ENCODE assay signal across 15 cellular contexts in the genomic region with DNA sequence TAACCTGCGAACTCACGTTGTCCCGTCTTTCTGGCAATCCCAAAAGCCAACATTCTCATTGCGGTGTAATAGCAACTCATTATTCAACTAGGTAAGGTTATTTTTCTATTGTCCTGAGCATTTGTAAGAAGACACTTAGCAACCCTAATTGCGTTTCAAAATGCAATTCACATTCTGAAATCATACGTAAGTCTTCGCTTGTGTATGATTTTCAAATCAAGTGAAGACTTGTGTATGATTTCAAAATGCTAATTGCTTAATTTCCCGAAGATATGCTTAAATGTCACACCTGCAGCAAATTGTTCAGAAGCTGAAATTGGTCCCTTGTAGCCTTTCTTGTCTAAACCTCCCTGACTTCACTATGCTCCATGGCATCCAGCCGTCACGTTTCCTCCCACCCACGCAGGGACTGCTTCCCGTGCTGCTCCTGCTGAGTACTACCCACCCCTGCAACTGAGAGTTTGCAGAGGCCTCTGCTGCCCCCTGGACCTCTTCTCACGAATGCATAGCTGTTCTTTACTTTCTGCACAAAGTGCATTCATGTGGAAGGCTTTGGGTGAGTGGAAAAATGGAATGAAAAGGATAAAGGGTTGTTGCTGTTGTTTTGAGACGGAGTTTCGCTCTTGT. TPM values are rescaled to one million over a fixed set of nuclear protein-coding genes. Genes with fewer than 3 reads are reported as not detected.
DNase-seq lines count a peak whose midpoint lies in the region; ATAC-seq and TF ChIP-seq lines count a peak whose summit lies in the region.
"Had no signal": no experiment of that assay in that cellular context is flagged by ENCODE, and none has a peak within 500 bp of the region (broad histone marks: within the 10 kb centered on the region; RNA-seq: fewer than 3 reads in every experiment).

No MANE protein-coding gene starts in this region.

- H3K36me3 ChIP-seq in SK-N-SH (replicated peaks in 1 of 2; ENCODE audit: control insufficient read depth in 1 of 2, insufficient read depth in 2 of 2, low read length in 1 of 2) (no peaks in the 10 kb centered on the region), SK-N-MC (ENCODE audit: insufficient read depth, low read length) (no peaks in the 10 kb centered on the region), smooth muscle cell (ENCODE audit: low read depth) (no peaks in the 10 kb centered on the region)

- H3K9ac ChIP-seq in SK-N-SH (no peak overlapping the region), SK-N-MC (ENCODE audit: insufficient read length) (no peak overlapping the region), smooth muscle cell (ENCODE audit: low read depth) (no peak overlapping the region)

- H3F3A ChIP-seq in SK-N-SH (replicated peaks; ENCODE audit: insufficient read depth), result peaks cover 13% of the 10 kb centered on the region
- H3F3A ChIP-seq in smooth muscle cell (ENCODE audit: low read depth), result no peaks in the 10 kb centered on the region

- ATAC-seq in SK-N-SH treated with all-trans-retinoic acid at 6 μM for 48 hours (0 out of 3 replicates have a peak, but pooled peaks have one; percentile 22), GM19467 (IDR thresholded peaks at IDR 0.05; ENCODE audit: unreplicated experiment) (no peak)

- H3K4me2 ChIP-seq in SK-N-SH, result no peak overlapping the region
- H3K4me2 ChIP-seq in smooth muscle cell, result no peak overlapping the region

- no peaks in the 10 kb centered on the region for H3K79me2 ChIP-seq in SK-N-SH (ENCODE audit: insufficient read depth)
- no peaks in the 10 kb centered on the region for H3K79me2 ChIP-seq in smooth muscle cell (ENCODE audit: low read depth)

- no peaks in the 10 kb centered on the region for H3K9me2 ChIP-seq in SK-N-SH

- H3K9me3 ChIP-seq in SK-N-SH (no peaks in the 10 kb centered on the region), SK-N-MC (ENCODE audit: low read depth, low read length) (no peaks in the 10 kb centered on the region), smooth muscle cell (replicated peaks; ENCODE audit: low read depth) (no peaks in the 10 kb centered on the region)

- 79% methylated on average over 15 of the region's 15 CpGs for WGBS in SK-N-SH (ENCODE audit: low lambda C conversion rate)
- 64% methylated on average over 15 of the region's 15 CpGs for WGBS in smooth muscle cell (ENCODE audit: low lambda C conversion rate)

- H3K27ac ChIP-seq in SK-N-SH (ENCODE audit: low read depth in 2 of 2, low read length in 1 of 2) (no peak overlapping the region), SK-N-MC (no peak overlapping the region), smooth muscle cell (ENCODE audit: low read depth) (no peak overlapping the region)

- no peaks in the 10 kb centered on the region for H3K27me3 ChIP-seq in SK-N-SH (ENCODE audit: insufficient read depth)
- H3K27me3 ChIP-seq in smooth muscle cell (ENCODE audit: low read depth), result no peaks in the 10 kb centered on the region

- no peaks in the 10 kb centered on the region for H4K20me1 ChIP-seq in SK-N-SH (ENCODE audit: insufficient read depth)
- H4K20me1 ChIP-seq in smooth muscle cell (ENCODE audit: low read depth), result no peaks in the 10 kb centered on the region

- no peak overlapping the region for H3K4me3 ChIP-seq in SK-N-SH (ENCODE audit: low read depth in 2 of 2, low read length in 1 of 2)
- no peak overlapping the region for H3K4me3 ChIP-seq in SK-N-MC
- H3K4me3 ChIP-seq in fibroblast of pulmonary artery (replicated peaks; ENCODE audit: low read depth, low read length), result no peak overlapping the region
- no peak overlapping the region for H3K4me3 ChIP-seq in smooth muscle cell

- TF ChIP-seq RAD21 in SK-N-SH (IDR thresholded peaks at IDR 0.05; ENCODE audit: low read length), result no peak

- no peak for TF ChIP-seq EP300 in SK-N-SH (IDR thresholded peaks at IDR 0.05; ENCODE audit: borderline replicate concordance in 1 of 2, low read depth in 1 of 2, low read length in 1 of 2)

- TF ChIP-seq CTCF in SK-N-SH (IDR thresholded peaks at IDR 0.05) (no peak), fibroblast of pulmonary artery (IDR thresholded peaks at IDR 0.05; ENCODE audit: low read length, missing control alignments) (peak; percentile 40), smooth muscle cell (IDR thresholded peaks at IDR 0.05; ENCODE audit: borderline replicate concordance, insufficient read depth, poor library complexity, severe bottlenecking) (peak; percentile 21)

- DNase-seq in SK-N-SH (no peak), SK-N-MC (ENCODE audit: low read depth, low spot score) (peak; percentile 0), fibroblast of pulmonary artery (ENCODE audit: low read depth) (peak; percentile 53), smooth muscle cell (lab: John Stamatoyannopoulos, UW; ENCODE audit: unreplicated experiment) (no peak), NCI-H510A (lab: John Stamatoyannopoulos, UW) (no peak), NCI-H2107 treated with DMSO at 0.1 percent for 48 hours (lab: John Stamatoyannopoulos, UW; ENCODE audit: unreplicated experiment) (no peak)
- DNase-seq: activated T-cell treated with anti-CD3 and anti-CD28 coated beads, Interleukin-2, amount 50 U/mL, for 1 hour; amniotic stem cell; DMS79; MM.1S had no signal

- H2AFZ ChIP-seq in SK-N-SH (ENCODE audit: low read depth) (no peak overlapping the region), smooth muscle cell (ENCODE audit: low read depth) (no peak overlapping the region)

- POLR2A ChIA-PET in SK-N-SH (lab: Yijun Ruan, JAX), result no interaction called here

- CTCF ChIA-PET in SK-N-SH (lab: Yijun Ruan, JAX), result interaction anchor here (1.6 kb wide), 1 partner anchor 44 kb away, joined by 3 read pairs; no protein-coding TSS in a partner anchor

- H3K4me1 ChIP-seq in SK-N-SH (ENCODE audit: control insufficient read depth in 1 of 2, insufficient read depth in 2 of 2, low read depth in 1 of 2, low read length in 1 of 2) (0 out of 4 replicates have a peak, but pooled peaks cover 0 to 7% of the 10 kb centered on the region in 2 experiments), smooth muscle cell (ENCODE audit: low read depth) (no peaks in the 10 kb centered on the region)

TF ChIP-seq in SK-N-SH treated with all-trans-retinoic acid at 6 μM for 48 hours, 23 proteins besides CTCF, POLR2A, EP300 and RAD21 (continues in another document):
- TF ChIP-seq CSDC2 (CRISPR knock-in tag; IDR thresholded peaks at IDR 0.05) (no peak), RARB (CRISPR knock-in tag; IDR thresholded peaks at IDR 0.05) (no peak), ZFP30 (CRISPR knock-in tag; IDR thresholded peaks at IDR 0.05) (no peak)
- TF ChIP-seq, protein P1, sequence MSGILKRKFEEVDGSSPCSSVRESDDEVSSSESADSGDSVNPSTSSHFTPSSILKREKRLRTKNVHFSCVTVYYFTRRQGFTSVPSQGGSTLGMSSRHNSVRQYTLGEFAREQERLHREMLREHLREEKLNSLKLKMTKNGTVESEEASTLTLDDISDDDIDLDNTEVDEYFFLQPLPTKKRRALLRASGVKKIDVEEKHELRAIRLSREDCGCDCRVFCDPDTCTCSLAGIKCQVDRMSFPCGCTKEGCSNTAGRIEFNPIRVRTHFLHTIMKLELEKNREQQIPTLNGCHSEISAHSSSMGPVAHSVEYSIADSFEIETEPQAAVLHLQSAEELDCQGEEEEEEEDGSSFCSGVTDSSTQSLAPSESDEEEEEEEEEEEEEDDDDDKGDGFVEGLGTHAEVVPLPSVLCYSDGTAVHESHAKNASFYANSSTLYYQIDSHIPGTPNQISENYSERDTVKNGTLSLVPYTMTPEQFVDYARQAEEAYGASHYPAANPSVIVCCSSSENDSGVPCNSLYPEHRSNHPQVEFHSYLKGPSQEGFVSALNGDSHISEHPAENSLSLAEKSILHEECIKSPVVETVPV (CRISPR knock-in tag; IDR thresholded peaks at IDR 0.05), result no peak

TF ChIP-seq in SK-N-SH, 30 proteins besides CTCF, POLR2A, EP300 and RAD21 (continues in another document):
- TF ChIP-seq RFX5 (IDR thresholded peaks at IDR 0.05; ENCODE audit: low read length) (no peak), FOXJ3 (CRISPR knock-in tag; IDR thresholded peaks at IDR 0.05) (no peak), FOXM1 (IDR thresholded peaks at IDR 0.05; ENCODE audit: low read depth) (no peak), SMC3 (IDR thresholded peaks at IDR 0.05; ENCODE audit: low read depth, low read length) (no peak), FOSL2 (IDR thresholded peaks at IDR 0.05; ENCODE audit: borderline replicate concordance, low read depth) (no peak)
- TF ChIP-seq, protein P2, sequence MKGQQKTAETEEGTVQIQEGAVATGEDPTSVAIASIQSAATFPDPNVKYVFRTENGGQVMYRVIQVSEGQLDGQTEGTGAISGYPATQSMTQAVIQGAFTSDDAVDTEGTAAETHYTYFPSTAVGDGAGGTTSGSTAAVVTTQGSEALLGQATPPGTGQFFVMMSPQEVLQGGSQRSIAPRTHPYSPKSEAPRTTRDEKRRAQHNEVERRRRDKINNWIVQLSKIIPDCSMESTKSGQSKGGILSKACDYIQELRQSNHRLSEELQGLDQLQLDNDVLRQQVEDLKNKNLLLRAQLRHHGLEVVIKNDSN (IDR thresholded peaks at IDR 0.05; ENCODE audit: borderline replicate concordance, low read depth), result no peak
- TF ChIP-seq, protein P3, sequence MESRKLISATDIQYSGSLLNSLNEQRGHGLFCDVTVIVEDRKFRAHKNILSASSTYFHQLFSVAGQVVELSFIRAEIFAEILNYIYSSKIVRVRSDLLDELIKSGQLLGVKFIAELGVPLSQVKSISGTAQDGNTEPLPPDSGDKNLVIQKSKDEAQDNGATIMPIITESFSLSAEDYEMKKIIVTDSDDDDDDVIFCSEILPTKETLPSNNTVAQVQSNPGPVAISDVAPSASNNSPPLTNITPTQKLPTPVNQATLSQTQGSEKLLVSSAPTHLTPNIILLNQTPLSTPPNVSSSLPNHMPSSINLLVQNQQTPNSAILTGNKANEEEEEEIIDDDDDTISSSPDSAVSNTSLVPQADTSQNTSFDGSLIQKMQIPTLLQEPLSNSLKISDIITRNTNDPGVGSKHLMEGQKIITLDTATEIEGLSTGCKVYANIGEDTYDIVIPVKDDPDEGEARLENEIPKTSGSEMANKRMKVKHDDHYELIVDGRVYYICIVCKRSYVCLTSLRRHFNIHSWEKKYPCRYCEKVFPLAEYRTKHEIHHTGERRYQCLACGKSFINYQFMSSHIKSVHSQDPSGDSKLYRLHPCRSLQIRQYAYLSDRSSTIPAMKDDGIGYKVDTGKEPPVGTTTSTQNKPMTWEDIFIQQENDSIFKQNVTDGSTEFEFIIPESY (IDR thresholded peaks at IDR 0.05; ENCODE audit: borderline replicate concordance, low read depth), result no peak

RNA-seq across cellular contexts. Expression of gene CLDN24, which starts 40.8 kb away (rescaled TPM):
- polyA plus RNA-seq in SK-N-SH (2012; rRNA removed) (not detected in 2 replicates), smooth muscle cell (not detected in 2 replicates)
- not detected in 2 replicates for polyA plus RNA-seq in SK-N-SH (2012; cell fraction: cytosol; rRNA removed)
- 0.12 TPM in 1 of 2 replicates, not detected in the other for polyA plus RNA-seq in SK-N-SH (2012; cell fraction: nucleus; rRNA removed)
- not detected in 2 replicates for total RNA-seq in smooth muscle cell
- total RNA-seq: A172, mucosa of gallbladder, temporal lobe had no signal

RNA-seq across cellular contexts. Expression of gene CLDN22, which starts 43.0 kb away (rescaled TPM):
- 0.05 TPM in 1 of 2 replicates, not detected in the other for polyA plus RNA-seq in SK-N-SH (2012; rRNA removed)
- not detected in 2 replicates for polyA plus RNA-seq in SK-N-SH (2012; cell fraction: cytosol; rRNA removed)
- 0.04 TPM in 1 of 2 replicates, not detected in the other for polyA plus RNA-seq in SK-N-SH (2012; cell fraction: nucleus; rRNA removed)
- total RNA-seq in smooth muscle cell, result not detected in 2 replicates
- polyA plus RNA-seq in smooth muscle cell, result 0.08 TPM in 1 of 2 replicates, not detected in the other
- total RNA-seq: A172, mucosa of gallbladder, temporal lobe had no signal

Comparison
In these comparisons a context has a peak if more than half of its experiments do, and no peak if none do; other contexts are left out.
1. DNase-seq: peak in SK-N-MC (single experiment) and fibroblast of pulmonary artery (single experiment); none in SK-N-SH (single experiment), smooth muscle cell (single experiment), NCI-H510A (single experiment) and NCI-H2107 treated with DMSO at 0.1 percent for 48 hours (single experiment).